16 cellular contexts compared by ENCODE assay signal in the genomic region with DNA sequence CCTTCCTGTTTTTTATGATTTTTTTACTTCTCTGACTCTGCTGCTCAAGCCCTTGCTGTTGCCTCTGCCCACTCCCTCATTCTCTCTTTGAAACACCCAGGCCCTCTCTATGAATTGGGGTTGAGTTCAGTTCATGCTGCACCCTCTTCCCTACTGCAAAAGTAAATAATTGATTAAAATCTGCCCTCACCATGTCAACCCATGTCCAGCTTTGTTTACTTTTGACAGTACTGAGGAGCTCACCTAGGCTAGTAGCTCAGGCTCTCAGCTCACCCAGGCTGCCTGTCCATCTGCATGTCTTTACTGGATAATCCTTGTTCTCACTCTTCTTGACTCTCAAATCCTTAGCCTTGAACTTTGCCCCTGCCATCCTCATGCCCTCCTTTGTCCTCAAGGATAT.
DNase-seq lines count a peak whose midpoint lies in the region; ATAC-seq, FAIRE-seq and TF ChIP-seq lines count a peak whose summit lies in the region.
"Had no signal": no experiment of that assay in that cellular context is flagged by ENCODE, and none has a peak within 500 bp of the region (broad histone marks: within the 10 kb centered on the region; RNA-seq: fewer than 3 reads in every experiment).

No MANE protein-coding gene starts in this region.

- no peak for TF ChIP-seq RAD21 in A549 (conservative IDR thresholded peaks at IDR 0.05 in 1 of 2, IDR thresholded peaks at IDR 0.05 in 1 of 2)

- TF ChIP-seq POLR2A in A549 (IDR thresholded peaks at IDR 0.05; ENCODE audit: low read length) = no peak

- intact Hi-C loops in mucosa of descending colon (cut with DNase I, micrococcal nuclease) = no loop called here
- intact Hi-C loops in activated naive CD4-positive, alpha-beta T cell treated with anti-CD3 and anti-CD28 coated beads for 36 hours (cut with micrococcal nuclease) = no loop called here

- TF ChIP-seq CTCF in A549 (IDR thresholded peaks at IDR 0.05) (no peak), C4-2B (conservative IDR thresholded peaks at IDR 0.05) (no peak), mucosa of descending colon (IDR thresholded peaks at IDR 0.05) (no peak)

- no peak overlapping the region for H3K27ac Mint-ChIP-seq in activated naive CD4-positive, alpha-beta T cell treated with anti-CD3 and anti-CD28 coated beads for 36 hours
- H3K27ac Mint-ChIP-seq: CD14-positive monocyte; CD4-positive, alpha-beta memory T cell had no signal

- FAIRE-seq in A549 (lab: Jason Lieb, UNC) = no peak
- FAIRE-seq: A204.1, H1 had no signal

- H3K4me3 ChIP-seq in A549 = no peak overlapping the region
- no peak overlapping the region for H3K4me3 ChIP-seq in mucosa of descending colon
- H3K4me3 ChIP-seq: HAP-1 had no signal

- ATAC-seq in A549 = no peak; a peak in 2 of 6 replicates
- ATAC-seq in mucosa of descending colon = peak; percentile 40
- ATAC-seq in GM21447 (IDR thresholded peaks at IDR 0.05; ENCODE audit: unreplicated experiment) = no peak

- H3K36me3 ChIP-seq in mucosa of descending colon (ENCODE audit: low read depth) = no peaks in the 10 kb centered on the region
- H3K36me3 ChIP-seq: HAP-1 had no signal

- H3K9me3 ChIP-seq in A549 (no peaks in the 10 kb centered on the region), mucosa of descending colon (no peaks in the 10 kb centered on the region)
- H3K9me3 ChIP-seq: HAP-1 had no signal

- no peaks in the 10 kb centered on the region for H3K9me3 Mint-ChIP-seq in activated naive CD4-positive, alpha-beta T cell treated with anti-CD3 and anti-CD28 coated beads for 36 hours

- peaks cover 20% of the 10 kb centered on the region for H3K4me1 ChIP-seq in A549
- peaks cover 6% of the 10 kb centered on the region for H3K4me1 ChIP-seq in mucosa of descending colon (ENCODE audit: low read depth)

- CTCF ChIA-PET in A549 (lab: Yijun Ruan, JAX) = interaction anchor here (0.6 to 1.2 kb wide), 5 partner anchors 9 to 684 kb away, joined by 3 to 6 read pairs (median 3); no protein-coding TSS in a partner anchor
- CTCF ChIA-PET in activated naive CD4-positive, alpha-beta T cell treated with anti-CD3 and anti-CD28 coated beads for 36 hours (lab: Charles Lee) = no interaction called here

- no peaks in the 10 kb centered on the region for H3K36me3 Mint-ChIP-seq in activated naive CD4-positive, alpha-beta T cell treated with anti-CD3 and anti-CD28 coated beads for 36 hours (ENCODE audit: low read depth)
- H3K36me3 Mint-ChIP-seq: CD14-positive monocyte; CD4-positive, alpha-beta memory T cell had no signal

- H3K4me3 Mint-ChIP-seq in activated naive CD4-positive, alpha-beta T cell treated with anti-CD3 and anti-CD28 coated beads for 36 hours = no peak overlapping the region
- H3K4me3 Mint-ChIP-seq: CD14-positive monocyte; CD4-positive, alpha-beta memory T cell had no signal

- no peak for DNase-seq in A549 (ENCODE audit: low read depth in 1 of 2, low spot score in 1 of 2)
- DNase-seq in NCI-H774 (lab: John Stamatoyannopoulos, UW) = peak; percentile 25
- no peak for DNase-seq in mucosa of descending colon
- DNase-seq in activated naive CD4-positive, alpha-beta T cell treated with anti-CD3 and anti-CD28 coated beads for 36 hours = no peak
- no peak for DNase-seq in NCI-H526 (lab: John Stamatoyannopoulos, UW)
- DNase-seq: AML-193; Calu3; CD4-positive, alpha-beta memory T cell; DMS79 treated with DMSO at 0.1 percent for 48 hours; GF-D8 had no signal

- no peak for TF ChIP-seq EP300 in A549 (IDR thresholded peaks at IDR 0.05)

- no peak overlapping the region for H3K27ac ChIP-seq in A549
- peak overlapping the region; percentile 52; the same call in 1 of the 2 replicates for H3K27ac ChIP-seq in C4-2B

- POLR2A ChIA-PET in A549 (lab: Yijun Ruan, JAX) = no interaction called here

- H3K4me1 Mint-ChIP-seq in activated naive CD4-positive, alpha-beta T cell treated with anti-CD3 and anti-CD28 coated beads for 36 hours (ENCODE audit: low read depth) = no peaks in the 10 kb centered on the region
- H3K4me1 Mint-ChIP-seq: CD14-positive monocyte; CD4-positive, alpha-beta memory T cell had no signal

- peak overlapping the region; percentile 27 for H3K4me2 ChIP-seq in A549

- peaks cover 21% of the 10 kb centered on the region for H3K27me3 Mint-ChIP-seq in activated naive CD4-positive, alpha-beta T cell treated with anti-CD3 and anti-CD28 coated beads for 36 hours (ENCODE audit: low read depth)

TF ChIP-seq in A549, 52 proteins besides CTCF, POLR2A, EP300 and RAD21:
- TF ChIP-seq MAZ (IDR thresholded peaks at IDR 0.05; ENCODE audit: borderline replicate concordance, low read depth, low read length) (no peak), EHF (CRISPR knock-in tag; IDR thresholded peaks at IDR 0.05) (no peak), MYC (IDR thresholded peaks at IDR 0.05; ENCODE audit: borderline replicate concordance, low read length) (no peak), HOXB5 (CRISPR knock-in tag; IDR thresholded peaks at IDR 0.05) (no peak), HDAC2 (IDR thresholded peaks at IDR 0.05) (no peak), FOSB (CRISPR knock-in tag; IDR thresholded peaks at IDR 0.05) (no peak), NFE2L2 (conservative IDR thresholded peaks at IDR 0.05; ENCODE audit: low read length) (no peak), SREBF2 (IDR thresholded peaks at IDR 0.05) (no peak), HOXA7 (CRISPR knock-in tag; IDR thresholded peaks at IDR 0.05) (no peak)
- TF ChIP-seq, protein P1, sequence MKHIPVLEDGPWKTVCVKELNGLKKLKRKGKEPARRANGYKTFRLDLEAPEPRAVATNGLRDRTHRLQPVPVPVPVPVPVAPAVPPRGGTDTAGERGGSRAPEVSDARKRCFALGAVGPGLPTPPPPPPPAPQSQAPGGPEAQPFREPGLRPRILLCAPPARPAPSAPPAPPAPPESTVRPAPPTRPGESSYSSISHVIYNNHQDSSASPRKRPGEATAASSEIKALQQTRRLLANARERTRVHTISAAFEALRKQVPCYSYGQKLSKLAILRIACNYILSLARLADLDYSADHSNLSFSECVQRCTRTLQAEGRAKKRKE (CRISPR knock-in tag; IDR thresholded peaks at IDR 0.05; ENCODE audit: low read depth) = no peak
- TF ChIP-seq, protein P2, sequence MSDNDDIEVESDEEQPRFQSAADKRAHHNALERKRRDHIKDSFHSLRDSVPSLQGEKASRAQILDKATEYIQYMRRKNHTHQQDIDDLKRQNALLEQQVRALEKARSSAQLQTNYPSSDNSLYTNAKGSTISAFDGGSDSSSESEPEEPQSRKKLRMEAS (IDR thresholded peaks at IDR 0.05) = no peak
- TF ChIP-seq, protein P3, sequence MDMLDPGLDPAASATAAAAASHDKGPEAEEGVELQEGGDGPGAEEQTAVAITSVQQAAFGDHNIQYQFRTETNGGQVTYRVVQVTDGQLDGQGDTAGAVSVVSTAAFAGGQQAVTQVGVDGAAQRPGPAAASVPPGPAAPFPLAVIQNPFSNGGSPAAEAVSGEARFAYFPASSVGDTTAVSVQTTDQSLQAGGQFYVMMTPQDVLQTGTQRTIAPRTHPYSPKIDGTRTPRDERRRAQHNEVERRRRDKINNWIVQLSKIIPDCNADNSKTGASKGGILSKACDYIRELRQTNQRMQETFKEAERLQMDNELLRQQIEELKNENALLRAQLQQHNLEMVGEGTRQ (IDR thresholded peaks at IDR 0.05) = no peak
